1 cellular context compared by ENCODE assay signal in genomic region chr14:34665785-34666425, GRCh38.
TF ChIP-seq lines count a peak whose summit lies in the region.

No MANE protein-coding gene starts in this region.

TF ChIP-seq in SK-N-SH, 30 proteins besides CTCF, POLR2A, EP300 and RAD21 (continued from another document):
- TF ChIP-seq, protein P1, sequence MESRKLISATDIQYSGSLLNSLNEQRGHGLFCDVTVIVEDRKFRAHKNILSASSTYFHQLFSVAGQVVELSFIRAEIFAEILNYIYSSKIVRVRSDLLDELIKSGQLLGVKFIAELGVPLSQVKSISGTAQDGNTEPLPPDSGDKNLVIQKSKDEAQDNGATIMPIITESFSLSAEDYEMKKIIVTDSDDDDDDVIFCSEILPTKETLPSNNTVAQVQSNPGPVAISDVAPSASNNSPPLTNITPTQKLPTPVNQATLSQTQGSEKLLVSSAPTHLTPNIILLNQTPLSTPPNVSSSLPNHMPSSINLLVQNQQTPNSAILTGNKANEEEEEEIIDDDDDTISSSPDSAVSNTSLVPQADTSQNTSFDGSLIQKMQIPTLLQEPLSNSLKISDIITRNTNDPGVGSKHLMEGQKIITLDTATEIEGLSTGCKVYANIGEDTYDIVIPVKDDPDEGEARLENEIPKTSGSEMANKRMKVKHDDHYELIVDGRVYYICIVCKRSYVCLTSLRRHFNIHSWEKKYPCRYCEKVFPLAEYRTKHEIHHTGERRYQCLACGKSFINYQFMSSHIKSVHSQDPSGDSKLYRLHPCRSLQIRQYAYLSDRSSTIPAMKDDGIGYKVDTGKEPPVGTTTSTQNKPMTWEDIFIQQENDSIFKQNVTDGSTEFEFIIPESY (IDR thresholded peaks at IDR 0.05; ENCODE audit: borderline replicate concordance, low read depth), result no peak
- TF ChIP-seq USF2 (IDR thresholded peaks at IDR 0.05; ENCODE audit: borderline replicate concordance, low read depth, low read length) (no peak), RCOR1 (IDR thresholded peaks at IDR 0.05; ENCODE audit: low read length) (no peak), RXRA (IDR thresholded peaks at IDR 0.05; ENCODE audit: borderline replicate concordance, low read depth) (no peak), FOXM1 (IDR thresholded peaks at IDR 0.05; ENCODE audit: low read depth) (no peak), YY1 (IDR thresholded peaks at IDR 0.05; ENCODE audit: low read depth) (no peak), POLR2AphosphoS5 (IDR thresholded peaks at IDR 0.05; ENCODE audit: low read depth, low read length) (no peak; the same call in 1 of the 2 replicates), USF1 (IDR thresholded peaks at IDR 0.05; ENCODE audit: borderline replicate concordance, low read depth) (no peak), IRF3 (IDR thresholded peaks at IDR 0.05; ENCODE audit: low read depth, low read length) (no peak), SIN3A (IDR thresholded peaks at IDR 0.05; ENCODE audit: borderline replicate concordance, low read depth, low read length) (0 out of 2 replicates have a peak, but pooled peaks have one; percentile 26), TCF12 (IDR thresholded peaks at IDR 0.05) (peak; percentile 83), RFX5 (IDR thresholded peaks at IDR 0.05; ENCODE audit: low read length) (no peak), MXI1 (IDR thresholded peaks at IDR 0.05; ENCODE audit: low read depth, low read length) (no peak), EZH2phosphoT487 (IDR thresholded peaks at IDR 0.05; ENCODE audit: borderline replicate concordance, low read depth) (no peak), NRF1 (IDR thresholded peaks at IDR 0.05; ENCODE audit: low read depth, low read length) (no peak), SMC3 (IDR thresholded peaks at IDR 0.05; ENCODE audit: low read depth, low read length) (no peak), NFIC (IDR thresholded peaks at IDR 0.05; ENCODE audit: borderline replicate concordance) (peak; percentile 92), MEF2A (IDR thresholded peaks at IDR 0.05; ENCODE audit: borderline replicate concordance, low read depth) (peak; percentile 16; the same call in 1 of the 2 replicates), GATA2 (CRISPR knock-in tag; IDR thresholded peaks at IDR 0.05) (no peak), JUND (IDR thresholded peaks at IDR 0.05) (peak; percentile 84), FOSL2 (IDR thresholded peaks at IDR 0.05; ENCODE audit: borderline replicate concordance, low read depth) (peak; percentile 72; the same call in 1 of the 2 replicates), TAF1 (IDR thresholded peaks at IDR 0.05; ENCODE audit: borderline replicate concordance, low read depth, low read length) (no peak), TEAD4 (IDR thresholded peaks at IDR 0.05; ENCODE audit: borderline replicate concordance, insufficient read depth) (peak; percentile 74), FOXJ3 (CRISPR knock-in tag; IDR thresholded peaks at IDR 0.05) (no peak), GABPA (IDR thresholded peaks at IDR 0.05; ENCODE audit: low read depth) (peak; percentile 25; the same call in 1 of the 2 replicates), CHD2 (IDR thresholded peaks at IDR 0.05; ENCODE audit: low read length, partially characterized antibody) (no peak)
- TF ChIP-seq, protein P2, sequence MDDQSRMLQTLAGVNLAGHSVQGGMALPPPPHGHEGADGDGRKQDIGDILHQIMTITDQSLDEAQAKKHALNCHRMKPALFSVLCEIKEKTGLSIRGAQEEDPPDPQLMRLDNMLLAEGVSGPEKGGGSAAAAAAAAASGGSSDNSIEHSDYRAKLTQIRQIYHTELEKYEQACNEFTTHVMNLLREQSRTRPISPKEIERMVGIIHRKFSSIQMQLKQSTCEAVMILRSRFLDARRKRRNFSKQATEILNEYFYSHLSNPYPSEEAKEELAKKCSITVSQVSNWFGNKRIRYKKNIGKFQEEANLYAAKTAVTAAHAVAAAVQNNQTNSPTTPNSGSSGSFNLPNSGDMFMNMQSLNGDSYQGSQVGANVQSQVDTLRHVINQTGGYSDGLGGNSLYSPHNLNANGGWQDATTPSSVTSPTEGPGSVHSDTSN (IDR thresholded peaks at IDR 0.05), result peak; percentile 72
- TF ChIP-seq, protein P3, sequence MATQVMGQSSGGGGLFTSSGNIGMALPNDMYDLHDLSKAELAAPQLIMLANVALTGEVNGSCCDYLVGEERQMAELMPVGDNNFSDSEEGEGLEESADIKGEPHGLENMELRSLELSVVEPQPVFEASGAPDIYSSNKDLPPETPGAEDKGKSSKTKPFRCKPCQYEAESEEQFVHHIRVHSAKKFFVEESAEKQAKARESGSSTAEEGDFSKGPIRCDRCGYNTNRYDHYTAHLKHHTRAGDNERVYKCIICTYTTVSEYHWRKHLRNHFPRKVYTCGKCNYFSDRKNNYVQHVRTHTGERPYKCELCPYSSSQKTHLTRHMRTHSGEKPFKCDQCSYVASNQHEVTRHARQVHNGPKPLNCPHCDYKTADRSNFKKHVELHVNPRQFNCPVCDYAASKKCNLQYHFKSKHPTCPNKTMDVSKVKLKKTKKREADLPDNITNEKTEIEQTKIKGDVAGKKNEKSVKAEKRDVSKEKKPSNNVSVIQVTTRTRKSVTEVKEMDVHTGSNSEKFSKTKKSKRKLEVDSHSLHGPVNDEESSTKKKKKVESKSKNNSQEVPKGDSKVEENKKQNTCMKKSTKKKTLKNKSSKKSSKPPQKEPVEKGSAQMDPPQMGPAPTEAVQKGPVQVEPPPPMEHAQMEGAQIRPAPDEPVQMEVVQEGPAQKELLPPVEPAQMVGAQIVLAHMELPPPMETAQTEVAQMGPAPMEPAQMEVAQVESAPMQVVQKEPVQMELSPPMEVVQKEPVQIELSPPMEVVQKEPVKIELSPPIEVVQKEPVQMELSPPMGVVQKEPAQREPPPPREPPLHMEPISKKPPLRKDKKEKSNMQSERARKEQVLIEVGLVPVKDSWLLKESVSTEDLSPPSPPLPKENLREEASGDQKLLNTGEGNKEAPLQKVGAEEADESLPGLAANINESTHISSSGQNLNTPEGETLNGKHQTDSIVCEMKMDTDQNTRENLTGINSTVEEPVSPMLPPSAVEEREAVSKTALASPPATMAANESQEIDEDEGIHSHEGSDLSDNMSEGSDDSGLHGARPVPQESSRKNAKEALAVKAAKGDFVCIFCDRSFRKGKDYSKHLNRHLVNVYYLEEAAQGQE (IDR thresholded peaks at IDR 0.05; ENCODE audit: low read depth, low read length), result no peak
TF ChIP-seq in SK-N-SH: peak in this region for 11.
